8 cellular contexts compared by ENCODE assay signal in genomic region chr9:101533334-101534187, GRCh38. TPM values are rescaled to one million over a fixed set of nuclear protein-coding genes. Genes with fewer than 3 reads are reported as not detected.
DNase-seq lines count a peak whose midpoint lies in the region; ATAC-seq, FAIRE-seq and TF ChIP-seq lines count a peak whose summit lies in the region.

TSS of gene RNF20 (plus strand) at chr9:101533853. CDS start at chr9:101535424, 1,571 bp downstream.

- peak; percentile 49 for FAIRE-seq in TTC549 (lab: Jason Lieb, UNC)

- ATAC-seq in GM18520 (IDR thresholded peaks at IDR 0.05; ENCODE audit: unreplicated experiment) (peak; percentile 96), HG03064 (IDR thresholded peaks at IDR 0.05; ENCODE audit: low read depth, unreplicated experiment) (peak; percentile 98), body of pancreas (peak; percentile 99), sciatic nerve (peak; percentile 99)

- peaks cover 14% of the 10 kb centered on the region for H3K4me1 ChIP-seq in body of pancreas

- peak within 1 kb of the TSS; percentile 90 for H3K27ac ChIP-seq in 22Rv1
- peak within 1 kb of the TSS; percentile 88 to 94 (median 91) for H3K27ac ChIP-seq in body of pancreas

- no peak for TF ChIP-seq CTCF in 22Rv1 (IDR thresholded peaks at IDR 0.05)
- no peak for TF ChIP-seq CTCF in body of pancreas (IDR thresholded peaks at IDR 0.05)

- intact Hi-C loops in body of pancreas (cut with DNase I) (no loop called here), sciatic nerve (cut with DNase I) (no loop called here)

- peak; percentile 99 for DNase-seq in NCI-H2107 treated with DMSO at 0.1 percent for 48 hours (lab: John Stamatoyannopoulos, UW; ENCODE audit: unreplicated experiment)
- DNase-seq in body of pancreas = peak; percentile 99 to 100 (median 100)
- DNase-seq in iPS DF 19.7 (ENCODE audit: low read depth, low spot score) = peak; percentile 96
- DNase-seq in sciatic nerve (ENCODE audit: low spot score) = peak; percentile 100

- no peaks in the 10 kb centered on the region for H3K9me3 ChIP-seq in body of pancreas

- TF ChIP-seq POLR2A in body of pancreas (IDR thresholded peaks at IDR 0.05) = peak in 2 of 3 donors; percentile 56 to 60

- H3K4me3 ChIP-seq in body of pancreas = peak within 1 kb of the TSS; percentile 57 to 78

- no peaks in the 10 kb centered on the region for H3K27me3 ChIP-seq in body of pancreas

- 0 to 1% methylated on average over 41 to 45 of the region's 45 CpGs for WGBS in body of pancreas, 2 donors

- H3K36me3 ChIP-seq in body of pancreas (replicated peaks in 1 of 2; ENCODE audit: insufficient read depth in 1 of 2, low read depth in 2 of 2) = no peaks in the 10 kb centered on the region

RNA-seq across cellular contexts. Expression of gene RNF20, which starts in this region (rescaled TPM):
- 10 to 100 TPM; 17.5 to 21.3 TPM for total RNA-seq in body of pancreas
- total RNA-seq in sciatic nerve = 59.2 TPM

Comparison
In these comparisons a context has a peak if more than half of its experiments do, and no peak if none do; other contexts are left out.
1. Peak in every context shown above with its lines: DNase-seq, ATAC-seq, H3K4me3 ChIP-seq and H3K27ac ChIP-seq.